Comparison of ENCODE assay signal across 14 cellular contexts in the genomic region with DNA sequence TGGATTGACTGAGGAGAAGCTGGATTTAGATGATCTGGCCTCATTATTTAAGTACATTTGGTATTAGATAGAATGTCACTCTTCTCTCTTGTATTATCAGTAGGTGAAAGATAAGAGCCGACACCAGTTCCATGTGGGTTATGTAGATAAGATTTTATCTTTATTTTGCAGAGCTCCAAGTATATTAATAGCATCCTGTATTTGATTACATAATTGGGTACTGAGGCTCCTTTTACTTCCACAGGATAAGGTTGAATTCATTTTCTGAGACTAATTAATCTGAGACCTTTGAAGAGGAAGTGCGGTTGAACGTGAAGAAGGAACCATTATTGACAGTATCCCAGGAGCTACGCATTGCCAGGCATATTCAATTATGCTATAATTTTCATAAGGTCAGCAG.
"Had no signal": no experiment of that assay in that cellular context is flagged by ENCODE, and none has a peak within 500 bp of the region (broad histone marks: within the 10 kb centered on the region; RNA-seq: fewer than 3 reads in every experiment).

No MANE protein-coding gene starts in this region.

- H2AFZ ChIP-seq: parathyroid adenoma had no signal

- H3K9ac ChIP-seq: parathyroid adenoma had no signal

- H3K36me3 ChIP-seq: breast epithelium, esophagus squamous epithelium, lower lobe of right lung had no signal

- H3K4me1 ChIP-seq: breast epithelium, esophagus squamous epithelium, lower lobe of right lung, tibial nerve had no signal

- H3K4me3 ChIP-seq: breast epithelium, dorsolateral prefrontal cortex, esophagus squamous epithelium, lower lobe of right lung, tibial nerve had no signal

- DNase-seq: activated CD4-positive, alpha-beta memory T cell treated with anti-CD3 and anti-CD28 coated beads, Interleukin-2, amount 10 ng/mL, durations not matched to agents 7 days and 5 days; activated naive CD4-positive, alpha-beta T cell treated with anti-CD3 and anti-CD28 coated beads, Interleukin-2, amount 10 ng/mL, durations not matched to agents 7 days and 5 days; dorsolateral prefrontal cortex; esophagus squamous epithelium; foreskin fibroblast; left cardiac atrium; lower lobe of right lung; midbrain; stimulated activated CD4-positive, alpha-beta T cell treated with anti-CD3 and anti-CD28 coated beads, Interleukin-4, amount 100 ng/mL, for 1 hour had no signal

- H3K27me3 ChIP-seq: breast epithelium, dorsolateral prefrontal cortex, esophagus squamous epithelium, tibial nerve had no signal

- H3K79me2 ChIP-seq: parathyroid adenoma had no signal

- H3K27me3 Mint-ChIP-seq: activated CD4-positive, alpha-beta memory T cell treated with anti-CD3 and anti-CD28 coated beads, Interleukin-2, amount 10 ng/mL, durations not matched to agents 7 days and 5 days; activated naive CD4-positive, alpha-beta T cell treated with anti-CD3 and anti-CD28 coated beads, Interleukin-2, amount 10 ng/mL, durations not matched to agents 7 days and 5 days had no signal

- ATAC-seq: activated CD4-positive, CD25-positive, alpha-beta regulatory T cell treated with anti-CD3 and anti-CD28 coated beads, Interleukin-2, amount 50 U/mL, for 24 hours; left cardiac atrium; lower lobe of right lung had no signal

- H3K27ac Mint-ChIP-seq: activated CD4-positive, alpha-beta memory T cell treated with anti-CD3 and anti-CD28 coated beads, Interleukin-2, amount 10 ng/mL, durations not matched to agents 7 days and 5 days had no signal

- H3K4me3 Mint-ChIP-seq: activated CD4-positive, alpha-beta memory T cell treated with anti-CD3 and anti-CD28 coated beads, Interleukin-2, amount 10 ng/mL, durations not matched to agents 7 days and 5 days; activated naive CD4-positive, alpha-beta T cell treated with anti-CD3 and anti-CD28 coated beads, Interleukin-2, amount 10 ng/mL, durations not matched to agents 7 days and 5 days; T-helper 1 cell treated with Interleukin-12 subunit alpha and Interleukin-12 subunit beta and Interleukin-4 antibody, amounts not matched to agents 30 μg/mL and 1 μg/mL, for 36 hours had no signal
